Comparison of ENCODE assay signal across 12 cellular contexts in the genomic region with DNA sequence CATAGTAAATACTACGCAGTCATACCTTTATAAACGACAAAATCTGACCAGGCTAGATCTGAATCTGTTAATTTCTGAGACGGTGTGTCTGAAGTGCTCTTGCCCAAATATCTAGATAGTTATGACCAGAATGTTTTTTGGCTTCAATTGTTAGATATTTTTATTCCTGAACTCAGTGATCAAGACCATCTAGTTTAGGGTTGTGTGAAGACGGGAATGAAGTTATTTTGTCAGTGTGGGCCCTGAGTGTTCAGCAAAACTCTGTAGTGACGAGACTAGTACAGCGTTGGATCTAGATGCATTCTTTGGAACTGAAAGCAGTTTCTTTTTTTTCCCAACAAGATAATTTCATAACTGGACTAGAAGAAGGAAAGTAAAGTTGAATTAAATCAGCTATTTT. TPM values are rescaled to one million over a fixed set of nuclear protein-coding genes. Genes with fewer than 3 reads are reported as not detected.
DNase-seq lines count a peak whose midpoint lies in the region; ATAC-seq and TF ChIP-seq lines count a peak whose summit lies in the region.
"Had no signal": no experiment of that assay in that cellular context is flagged by ENCODE, and none has a peak within 500 bp of the region (broad histone marks: within the 10 kb centered on the region; RNA-seq: fewer than 3 reads in every experiment).

No MANE protein-coding gene starts in this region.

- no peaks in the 10 kb centered on the region for H3K9me3 ChIP-seq in SU-DHL-6 (ENCODE audit: insufficient read depth, low read length)
- no peaks in the 10 kb centered on the region for H3K9me3 ChIP-seq in smooth muscle cell (replicated peaks; ENCODE audit: low read depth)

- no peak overlapping the region for H3K4me3 Mint-ChIP-seq in activated naive CD4-positive, alpha-beta T cell treated with anti-CD3 and anti-CD28 coated beads for 36 hours
- H3K4me3 Mint-ChIP-seq: T-helper 17 cell had no signal

- H3K36me3 ChIP-seq in SU-DHL-6 (ENCODE audit: low read length) (peaks cover 4% of the 10 kb centered on the region), smooth muscle cell (ENCODE audit: low read depth) (no peaks in the 10 kb centered on the region)

- no peaks in the 10 kb centered on the region for H3K9me3 Mint-ChIP-seq in activated naive CD4-positive, alpha-beta T cell treated with anti-CD3 and anti-CD28 coated beads for 36 hours

- DNase-seq in NCI-H1417 (lab: John Stamatoyannopoulos, UW) (peak in 2 of 3 experiments; percentile 23 to 59), NCI-H1417 treated with DMSO at 0.1 percent for 48 hours (lab: John Stamatoyannopoulos, UW) (no peak), fibroblast of the aortic adventitia (ENCODE audit: low read depth) (peak; percentile 74), smooth muscle cell (lab: John Stamatoyannopoulos, UW; ENCODE audit: unreplicated experiment) (no peak), AG20443 (ENCODE audit: low spot score) (no peak)
- no peak for DNase-seq in activated naive CD4-positive, alpha-beta T cell treated with anti-CD3 and anti-CD28 coated beads for 36 hours
- DNase-seq: mesendoderm, NCI-H2029 treated with DMSO at 0.1 percent for 48 hours, T-helper 17 cell had no signal

- ATAC-seq in GM18867 (IDR thresholded peaks at IDR 0.05; ENCODE audit: unreplicated experiment) = no peak
- ATAC-seq: T-helper 17 cell had no signal

- 80% methylated on average over 6 of the region's 6 CpGs for WGBS in smooth muscle cell (ENCODE audit: low lambda C conversion rate)

- no peak overlapping the region for H3K27ac Mint-ChIP-seq in activated naive CD4-positive, alpha-beta T cell treated with anti-CD3 and anti-CD28 coated beads for 36 hours
- H3K27ac Mint-ChIP-seq: T-helper 17 cell had no signal

- H3K27ac ChIP-seq in SU-DHL-6 (ENCODE audit: low read depth, low read length) = no peak overlapping the region
- peak overlapping the region; percentile 13 for H3K27ac ChIP-seq in smooth muscle cell (ENCODE audit: low read depth)
- H3K27ac ChIP-seq: epithelial cell of prostate had no signal

- no peak overlapping the region for H3K4me3 ChIP-seq in SU-DHL-6 (ENCODE audit: insufficient read depth, low read length, poor library complexity, severe bottlenecking)
- H3K4me3 ChIP-seq in fibroblast of the aortic adventitia (ENCODE audit: low read depth, low read length) = peak overlapping the region; percentile 83
- H3K4me3 ChIP-seq in smooth muscle cell = peak overlapping the region; percentile 83

- H3K79me2 ChIP-seq in SU-DHL-6 (ENCODE audit: insufficient read depth, low read length) = peaks cover 46% of the 10 kb centered on the region
- peaks cover 82% of the 10 kb centered on the region for H3K79me2 ChIP-seq in smooth muscle cell (ENCODE audit: low read depth)

- H3F3A ChIP-seq in SU-DHL-6 (ENCODE audit: insufficient read depth) (peaks cover 4% of the 10 kb centered on the region), smooth muscle cell (ENCODE audit: low read depth) (no peaks in the 10 kb centered on the region)

- H3K9ac ChIP-seq in SU-DHL-6 (ENCODE audit: low read length) (no peak overlapping the region), smooth muscle cell (ENCODE audit: low read depth) (no peak overlapping the region)

- no peaks in the 10 kb centered on the region for H3K27me3 Mint-ChIP-seq in activated naive CD4-positive, alpha-beta T cell treated with anti-CD3 and anti-CD28 coated beads for 36 hours (ENCODE audit: low read depth)
- H3K27me3 Mint-ChIP-seq: T-helper 17 cell had no signal

- no peaks in the 10 kb centered on the region for H4K20me1 ChIP-seq in SU-DHL-6 (ENCODE audit: low read depth, low read length)
- H4K20me1 ChIP-seq in smooth muscle cell (ENCODE audit: low read depth) = peaks cover 17% of the 10 kb centered on the region

- H2AFZ ChIP-seq in SU-DHL-6 (ENCODE audit: low read depth, low read length, severe bottlenecking) = no peak overlapping the region
- no peak overlapping the region for H2AFZ ChIP-seq in smooth muscle cell (ENCODE audit: low read depth)

- H3K9me2 ChIP-seq in SU-DHL-6 (replicated peaks; ENCODE audit: insufficient read depth, low read length) = no peaks in the 10 kb centered on the region

- no peaks in the 10 kb centered on the region for H3K27me3 ChIP-seq in SU-DHL-6 (ENCODE audit: low read length)
- no peaks in the 10 kb centered on the region for H3K27me3 ChIP-seq in smooth muscle cell (ENCODE audit: low read depth)

- peaks cover 25% of the 10 kb centered on the region for H3K4me1 ChIP-seq in smooth muscle cell (ENCODE audit: low read depth)

- TF ChIP-seq CTCF in SU-DHL-6 (IDR thresholded peaks at IDR 0.05; ENCODE audit: insufficient read depth, low read length, poor library complexity, severe bottlenecking) (no peak), fibroblast of the aortic adventitia (IDR thresholded peaks at IDR 0.05; ENCODE audit: insufficient read depth, low read length) (no peak), smooth muscle cell (IDR thresholded peaks at IDR 0.05; ENCODE audit: borderline replicate concordance, insufficient read depth, poor library complexity, severe bottlenecking) (no peak)

- peaks cover 8% of the 10 kb centered on the region for H3K36me3 Mint-ChIP-seq in activated naive CD4-positive, alpha-beta T cell treated with anti-CD3 and anti-CD28 coated beads for 36 hours (ENCODE audit: low read depth)

- intact Hi-C loops in activated naive CD4-positive, alpha-beta T cell treated with anti-CD3 and anti-CD28 coated beads for 36 hours (cut with micrococcal nuclease) = loop anchor here (10.0 kb wide), 1 partner anchor 1937 kb away; no protein-coding TSS in a partner anchor

- H3K4me2 ChIP-seq in SU-DHL-6 (ENCODE audit: low read depth, low read length, poor library complexity, severe bottlenecking) (peak overlapping the region; percentile 98), smooth muscle cell (peak overlapping the region; percentile 96)

- CTCF ChIA-PET in activated naive CD4-positive, alpha-beta T cell treated with anti-CD3 and anti-CD28 coated beads for 36 hours (lab: Charles Lee) = no interaction called here

- H3K4me1 Mint-ChIP-seq in activated naive CD4-positive, alpha-beta T cell treated with anti-CD3 and anti-CD28 coated beads for 36 hours (ENCODE audit: low read depth) = peaks cover 27% of the 10 kb centered on the region

RNA-seq across cellular contexts. Expression of a gene that starts 3.1 kb away (rescaled TPM):
- 65.2 and 98.9 TPM in 2 replicates for total RNA-seq in fibroblast of the aortic adventitia (ENCODE audit: low replicate concordance)
- total RNA-seq in smooth muscle cell = 25.2 and 34.8 TPM in 2 replicates
- polyA plus RNA-seq in smooth muscle cell = 8.8 and 10.0 TPM in 2 replicates
- 1 to 10 TPM; 9.4 to 9.5 TPM for total RNA-seq in activated naive CD4-positive, alpha-beta T cell treated with anti-CD3 and anti-CD28 coated beads for 36 hours

Comparison
In these comparisons a context has a peak if more than half of its experiments do, and no peak if none do; other contexts are left out.
1. DNase-seq: peak in NCI-H1417 (2 of 3) and fibroblast of the aortic adventitia (single experiment); none in NCI-H1417 treated with DMSO at 0.1 percent for 48 hours (single experiment), smooth muscle cell (single experiment), activated naive CD4-positive, alpha-beta T cell treated with anti-CD3 and anti-CD28 coated beads for 36 hours (single experiment) and AG20443 (single experiment).